8 cellular contexts compared by ENCODE assay signal in genomic region chr11:57476883-57477506, GRCh38. TPM values are rescaled to one million over a fixed set of nuclear protein-coding genes. Genes with fewer than 3 reads are reported as not detected.
DNase-seq lines count a peak whose midpoint lies in the region; ATAC-seq and TF ChIP-seq lines count a peak whose summit lies in the region.

No MANE protein-coding gene starts in this region.

- no peaks in the 10 kb centered on the region for H3K9me3 Mint-ChIP-seq in naive thymus-derived CD4-positive, alpha-beta T cell

- POLR2A ChIA-PET in naive thymus-derived CD4-positive, alpha-beta T cell (lab: Charles Lee) = interaction anchor here (1.0 to 1.1 kb wide), 2 partner anchors 18 to 19 kb away, joined by 4 read pairs; no protein-coding TSS in a partner anchor

- peaks cover 12 to 47% (median 37%) of the 10 kb centered on the region in 7 donors for H3K4me1 Mint-ChIP-seq in naive thymus-derived CD4-positive, alpha-beta T cell

- peaks cover 10 to 27% of the 10 kb centered on the region in 2 donors for H3K4me1 ChIP-seq in naive thymus-derived CD4-positive, alpha-beta T cell (ENCODE audit: control insufficient read depth in 2 of 2, insufficient read depth in 2 of 2, low read length in 2 of 2)

- peak overlapping the region; percentile 51 for H3K4me3 ChIP-seq in naive thymus-derived CD4-positive, alpha-beta T cell (ENCODE audit: low read length)

- peak; percentile 38 for TF ChIP-seq CTCF in AG09319 (IDR thresholded peaks at IDR 0.05; ENCODE audit: low read depth, low read length)

- H3K27ac Mint-ChIP-seq in naive thymus-derived CD4-positive, alpha-beta T cell = peak overlapping the region in 2 of 9 donors; percentile 10 to 64

- no peaks in the 10 kb centered on the region for H3K27me3 ChIP-seq in naive thymus-derived CD4-positive, alpha-beta T cell (ENCODE audit: control insufficient read depth in 2 of 2, insufficient read depth in 2 of 2, low read length in 2 of 2)

- H3K36me3 Mint-ChIP-seq in naive thymus-derived CD4-positive, alpha-beta T cell = peaks cover 0 to 1% (median 0%) of the 10 kb centered on the region in 5 donors

- intact Hi-C loops in naive thymus-derived CD4-positive, alpha-beta T cell (cut with micrococcal nuclease) = no loop called here

- no peaks in the 10 kb centered on the region for H3K36me3 ChIP-seq in naive thymus-derived CD4-positive, alpha-beta T cell (ENCODE audit: control insufficient read depth in 2 of 3, insufficient read depth in 3 of 3, low read length in 3 of 3)

- no peak for DNase-seq in AG09319 (ENCODE audit: extremely low read depth, low read depth)
- DNase-seq in T-helper 2 cell = peak in 3 of 5 experiments; percentile 8 to 26 (median 12)
- peak; percentile 69 for DNase-seq in epidermal melanocyte (ENCODE audit: insufficient read length, low spot score)
- peak in 2 of 9 donors; percentile 16 to 30 for DNase-seq in naive thymus-derived CD4-positive, alpha-beta T cell
- no peak for DNase-seq in NCI-H2081 treated with DMSO at 0.1 percent for 48 hours (lab: John Stamatoyannopoulos, UW)
- no peak for DNase-seq in DMS79 (lab: John Stamatoyannopoulos, UW)

- ATAC-seq in GM18867 (IDR thresholded peaks at IDR 0.05; ENCODE audit: unreplicated experiment) = peak; percentile 63
- ATAC-seq in HG03103 (IDR thresholded peaks at IDR 0.05; ENCODE audit: low read depth, unreplicated experiment) = peak; percentile 66
- peak; percentile 72 for ATAC-seq in naive thymus-derived CD4-positive, alpha-beta T cell

- H3K27ac ChIP-seq in naive thymus-derived CD4-positive, alpha-beta T cell (ENCODE audit: low read depth, low read length) = peak overlapping the region; percentile 30

- no peaks in the 10 kb centered on the region for H3K9me3 ChIP-seq in naive thymus-derived CD4-positive, alpha-beta T cell (ENCODE audit: control insufficient read depth in 2 of 3, low read length in 3 of 3)

- CTCF ChIA-PET in naive thymus-derived CD4-positive, alpha-beta T cell (lab: Charles Lee) = interaction anchor here (0.6 to 9.3 kb wide), 3 partner anchors 21 to 135 kb away, joined by 4 to 104 read pairs (median 11); no protein-coding TSS in a partner anchor

- peaks cover 0 to 69% (median 5%) of the 10 kb centered on the region in 5 donors for H3K27me3 Mint-ChIP-seq in naive thymus-derived CD4-positive, alpha-beta T cell

- peak overlapping the region; percentile 48 to 84 (median 74) for H3K4me3 Mint-ChIP-seq in naive thymus-derived CD4-positive, alpha-beta T cell

RNA-seq across cellular contexts. Expression of gene RTN4RL2, which starts 16.7 kb away (rescaled TPM):
- total RNA-seq in naive thymus-derived CD4-positive, alpha-beta T cell = under 1 TPM in 3 of 5 experiments, not detected in 2; 0.19 to 0.47 (median 0.27) TPM
- polyA plus RNA-seq in naive thymus-derived CD4-positive, alpha-beta T cell = under 1 TPM; 0.08 to 0.44 TPM

RNA-seq across cellular contexts. Expression of gene SLC43A1, which starts 38.5 kb away (rescaled TPM):
- total RNA-seq in naive thymus-derived CD4-positive, alpha-beta T cell = 10 to 100 TPM; 10.1 to 19.2 (median 16.3) TPM
- polyA plus RNA-seq in naive thymus-derived CD4-positive, alpha-beta T cell = 10 to 100 TPM; 12.7 to 15.4 TPM

RNA-seq across cellular contexts. Expression of gene SLC43A3, which starts 50.1 kb away (rescaled TPM):
- total RNA-seq in naive thymus-derived CD4-positive, alpha-beta T cell = 10 to 100 TPM; 10.5 to 67.9 (median 12.2) TPM
- polyA plus RNA-seq in naive thymus-derived CD4-positive, alpha-beta T cell = 10 to 100 TPM; 10.0 to 16.7 TPM

RNA-seq across cellular contexts. Expression of gene TIMM10, which starts 53.6 kb away (rescaled TPM):
- total RNA-seq in naive thymus-derived CD4-positive, alpha-beta T cell = 10 to 100 TPM; 23.7 to 52.8 (median 34.7) TPM
- 10 to 100 TPM; 76.5 to 79.4 TPM for polyA plus RNA-seq in naive thymus-derived CD4-positive, alpha-beta T cell

Comparison
In these comparisons a context has a peak if more than half of its experiments do, and no peak if none do; other contexts are left out.
1. DNase-seq: peak in T-helper 2 cell (3 of 5) and epidermal melanocyte (single experiment); none in AG09319 (single experiment), NCI-H2081 treated with DMSO at 0.1 percent for 48 hours (single experiment) and DMS79 (single experiment).
2. Peak in every context shown above with its lines, with median percentiles within 50 percentile points of each other: ATAC-seq.